Comparison of ENCODE assay signal across 11 cellular contexts in genomic region chr2:117936871-117937428, GRCh38.
"Had no signal": no experiment of that assay in that cellular context is flagged by ENCODE, and none has a peak within 500 bp of the region (broad histone marks: within the 10 kb centered on the region; RNA-seq: fewer than 3 reads in every experiment).

No MANE protein-coding gene starts in this region.

- H3K4me3 ChIP-seq: right lobe of liver had no signal

- DNase-seq: activated CD4-positive, alpha-beta T cell treated with anti-CD3 and anti-CD28 coated beads for 36 hours; amniotic stem cell; effector memory CD8-positive, alpha-beta T cell; erythroblast; foreskin fibroblast; right lobe of liver; stimulated activated CD4-positive, alpha-beta T cell treated with anti-CD3 and anti-CD28 coated beads, Interleukin-1b, Interleukin-23, amount 100 ng/mL, for 48 hours; stimulated activated naive B cell treated with anti-CD40 and anti-IgM and Interleukin-4, amounts not matched to agents 10 μg/mL and 1 μg/mL and 100 μg/mL, for 72 hours; T1000; trophoblast cell had no signal

- H3K27ac ChIP-seq: neutrophil, right lobe of liver had no signal

- H3K4me1 ChIP-seq: right lobe of liver had no signal

- H3K9me3 ChIP-seq: neutrophil, right lobe of liver had no signal

- H3K27me3 ChIP-seq: neutrophil, right lobe of liver had no signal

- ATAC-seq: activated CD4-positive, alpha-beta T cell treated with anti-CD3 and anti-CD28 coated beads for 36 hours; effector memory CD8-positive, alpha-beta T cell; right lobe of liver; stimulated activated naive B cell treated with anti-CD40 and anti-IgM and Interleukin-4, amounts not matched to agents 10 μg/mL and 1 μg/mL and 100 μg/mL, for 72 hours had no signal
